ENCODE assay signal across 8 cellular contexts in genomic region chr3:168248383-168249047, GRCh38.
DNase-seq lines count a peak whose midpoint lies in the region; ATAC-seq and TF ChIP-seq lines count a peak whose summit lies in the region.

No MANE protein-coding gene starts in this region.

- H4K20me1 ChIP-seq in mammary epithelial cell (ENCODE audit: insufficient read depth, low read length) = no peaks in the 10 kb centered on the region

- dilution Hi-C loops in mammary epithelial cell (cut with HindIII; ENCODE audit: low sequenced_read_pairs) = no loop called here

- intact Hi-C loops in mammary epithelial cell (cut with micrococcal nuclease) (no loop called here), left colon (cut with DNase I, micrococcal nuclease) (no loop called here)

- WGBS in mammary epithelial cell (ENCODE audit: low coverage, missing lambda C conversion rate) = 4% methylated on average over 19 of the region's 21 CpGs
- WGBS in thymus = 1% methylated on average over 21 of the region's 21 CpGs

- DNase-seq in ELR (ENCODE audit: low read depth) = peak; percentile 41
- peak; percentile 23 for DNase-seq in NCI-H1092 (lab: John Stamatoyannopoulos, UW)
- DNase-seq in mammary epithelial cell = peak; percentile 20
- DNase-seq in left colon = peak in 1 of 2 donors; percentile 18
- DNase-seq in SIG-M5 (lab: John Stamatoyannopoulos, UW) = no peak
- DNase-seq in activated CD4-positive, CD25-positive, alpha-beta regulatory T cell treated with anti-CD3 and anti-CD28 coated beads, Interleukin-2, amount 50 U/mL, for 72 hours = no peak

- BruUV-seq in mammary epithelial cell (replicated peaks; lab: Mats Ljungman, UMichigan) = no TSS peak

- ATAC-seq in left colon = peak; percentile 37
- ATAC-seq in HG02763 (IDR thresholded peaks at IDR 0.05; ENCODE audit: unreplicated experiment) = no peak

- peak overlapping the region; percentile 19 to 53 (median 45) for H3K4me3 ChIP-seq in mammary epithelial cell (replicated peaks in 1 of 3; ENCODE audit: insufficient read depth in 1 of 3, low read depth in 2 of 3, low read length in 3 of 3)
- H3K4me3 ChIP-seq in thymus (ENCODE audit: low read length) = peak overlapping the region; percentile 54

- in situ Hi-C loops in mammary epithelial cell (cut with MboI; ENCODE audit: low sequenced_read_pairs in 2 of 2) = no loop called here

- H3K79me2 ChIP-seq in mammary epithelial cell (ENCODE audit: insufficient read depth, low read length) = no peaks in the 10 kb centered on the region

- no peak overlapping the region for H3K9ac ChIP-seq in mammary epithelial cell (ENCODE audit: insufficient read depth, low read length)

- peaks cover 20% of the 10 kb centered on the region for H3K4me1 ChIP-seq in mammary epithelial cell (ENCODE audit: insufficient read depth, low read length)
- peaks cover 4% of the 10 kb centered on the region for H3K4me1 ChIP-seq in thymus (ENCODE audit: control insufficient read depth, insufficient read depth, low read length)

- H3K9me3 ChIP-seq in mammary epithelial cell (replicated peaks; ENCODE audit: insufficient read depth, low read length) = no peaks in the 10 kb centered on the region
- H3K9me3 ChIP-seq in thymus (ENCODE audit: control insufficient read depth) = no peaks in the 10 kb centered on the region

- CTCF ChIA-PET in mammary epithelial cell (lab: Charles Lee; ENCODE audit: low non-redundant PET) = interaction anchor here (0.5 kb wide), 1 partner anchor 641 kb away, joined by 3 read pairs; no protein-coding TSS in a partner anchor

- H3K36me3 ChIP-seq in mammary epithelial cell (ENCODE audit: insufficient read depth, low read length) (no peaks in the 10 kb centered on the region), thymus (ENCODE audit: control insufficient read depth, insufficient read depth) (no peaks in the 10 kb centered on the region)

- H3K27me3 ChIP-seq in mammary epithelial cell (ENCODE audit: insufficient read depth, low read length) = peaks cover 14% of the 10 kb centered on the region
- H3K27me3 ChIP-seq in thymus (ENCODE audit: control insufficient read depth, insufficient read depth) = peaks cover 18% of the 10 kb centered on the region

- H2AFZ ChIP-seq in mammary epithelial cell (ENCODE audit: low read depth, low read length) = peak overlapping the region; percentile 82

- H3K4me2 ChIP-seq in mammary epithelial cell (ENCODE audit: insufficient read depth, low read depth, low read length) = peak overlapping the region; percentile 99

- no peak overlapping the region for H3K27ac ChIP-seq in mammary epithelial cell (ENCODE audit: insufficient read depth, low read depth, low read length)
- no peak overlapping the region for H3K27ac ChIP-seq in thymus (ENCODE audit: low read depth)

- no peak for TF ChIP-seq CTCF in mammary epithelial cell (conservative IDR thresholded peaks at IDR 0.05 in 1 of 2, IDR thresholded peaks at IDR 0.05 in 1 of 2; ENCODE audit: extremely low read depth in 1 of 2, insufficient read depth in 1 of 2, low read depth in 1 of 2, low read length in 2 of 2)

Comparison
In these comparisons a context has a peak if more than half of its experiments do, and no peak if none do; other contexts are left out.
1. DNase-seq: peak in ELR (single experiment), NCI-H1092 (single experiment) and mammary epithelial cell (single experiment); none in SIG-M5 (single experiment) and activated CD4-positive, CD25-positive, alpha-beta regulatory T cell treated with anti-CD3 and anti-CD28 coated beads, Interleukin-2, amount 50 U/mL, for 72 hours (single experiment).